In genomic region chr6:20401403-20402180, GRCh38 we compare ENCODE assay signal across 8 cellular contexts. TPM values are rescaled to one million over a fixed set of nuclear protein-coding genes. Genes with fewer than 3 reads are reported as not detected.
DNase-seq lines count a peak whose midpoint lies in the region; ATAC-seq and TF ChIP-seq lines count a peak whose summit lies in the region.

E2F3 (plus strand) TSS chr6:20401879; CDS start chr6:20402233, 354 bp downstream.

- H3K27ac ChIP-seq in AG04450 (ENCODE audit: low read depth, low read length) (peak within 1 kb of the TSS; percentile 65), smooth muscle cell (ENCODE audit: low read depth) (peak within 1 kb of the TSS; percentile 95)

- peaks cover 20% of the 10 kb centered on the region for H4K20me1 ChIP-seq in smooth muscle cell (ENCODE audit: low read depth)

- H3K36me3 ChIP-seq in smooth muscle cell (ENCODE audit: low read depth), result no peaks in the 10 kb centered on the region

- H3K9ac ChIP-seq in smooth muscle cell (ENCODE audit: low read depth), result peak within 1 kb of the TSS; percentile 97

- no peaks in the 10 kb centered on the region; the same call in none of the 2 replicates for H3K9me3 ChIP-seq in AG04450 (ENCODE audit: control insufficient read depth, insufficient read depth, low read length)
- no peaks in the 10 kb centered on the region for H3K9me3 ChIP-seq in smooth muscle cell (replicated peaks; ENCODE audit: low read depth)

- H3K9me3 Mint-ChIP-seq in WTC11, result no peaks in the 10 kb centered on the region

- POLR2A ChIA-PET in AG04450 (lab: Yijun Ruan, JAX) (no interaction called here), WTC11 (lab: Charles Lee) (interaction anchor here (0.7 kb wide), 1 partner anchor 102 kb away, joined by 3 read pairs; no protein-coding TSS in a partner anchor)

- peak; percentile 90 for ATAC-seq in GM18909 (IDR thresholded peaks at IDR 0.05; ENCODE audit: poor library complexity, unreplicated experiment)
- peak; percentile 82 for ATAC-seq in HG03175 (IDR thresholded peaks at IDR 0.05; ENCODE audit: unreplicated experiment)
- peak; percentile 90 for ATAC-seq in WTC11

- H3K4me3 ChIP-seq in AG04450 (ENCODE audit: low read depth, low read length) (peak within 1 kb of the TSS; percentile 87), cardiac fibroblast (replicated peaks in 1 of 2; ENCODE audit: low read depth in 2 of 2, low read length in 2 of 2) (peak within 1 kb of the TSS; percentile 73 to 80), smooth muscle cell (peak within 1 kb of the TSS; percentile 98)

- peaks cover 4% of the 10 kb centered on the region for H3K27me3 Mint-ChIP-seq in WTC11 (ENCODE audit: low read depth)

- peaks cover 32% of the 10 kb centered on the region for H3K79me2 ChIP-seq in smooth muscle cell (ENCODE audit: low read depth)

- peaks cover 5% of the 10 kb centered on the region for H3F3A ChIP-seq in smooth muscle cell (ENCODE audit: low read depth)

- TF ChIP-seq CTCF in AG04450 (IDR thresholded peaks at IDR 0.05; ENCODE audit: low read depth, low read length) (no peak), WTC11 (IDR thresholded peaks at IDR 0.05) (no peak), cardiac fibroblast (IDR thresholded peaks at IDR 0.05; ENCODE audit: low read depth, low read length) (no peak), smooth muscle cell (IDR thresholded peaks at IDR 0.05; ENCODE audit: borderline replicate concordance, insufficient read depth, poor library complexity, severe bottlenecking) (no peak)

- H3K36me3 Mint-ChIP-seq in WTC11, result peaks cover 14% of the 10 kb centered on the region

- peaks cover 9% of the 10 kb centered on the region for H3K4me1 ChIP-seq in smooth muscle cell (ENCODE audit: low read depth)

- H3K4me1 Mint-ChIP-seq in WTC11, result peaks cover 22% of the 10 kb centered on the region

- peak within 1 kb of the TSS; percentile 95 for H3K4me2 ChIP-seq in smooth muscle cell

- peak within 1 kb of the TSS; percentile 62 for H2AFZ ChIP-seq in smooth muscle cell (ENCODE audit: low read depth)

- WGBS in smooth muscle cell (ENCODE audit: low lambda C conversion rate), result under 1% methylated on average over 57 of the region's 57 CpGs

- H3K4me3 Mint-ChIP-seq in WTC11, result peak within 1 kb of the TSS; percentile 96

- H3K27me3 ChIP-seq in AG04450 (ENCODE audit: control insufficient read depth, insufficient read depth, low read length) (no peaks in the 10 kb centered on the region), smooth muscle cell (ENCODE audit: low read depth) (no peaks in the 10 kb centered on the region)

- CTCF ChIA-PET in AG04450 (lab: Charles Lee) (interaction anchor here (2.4 kb wide), 1 partner anchor 126 kb away, joined by 8 read pairs; no protein-coding TSS in a partner anchor), WTC11 (lab: Charles Lee) (interaction anchor here (0.6 to 1.5 kb wide), 4 partner anchors 9 to 53 kb away, joined by 3 to 6 read pairs (median 4); no protein-coding TSS in a partner anchor)

- DNase-seq in AG04450 (ENCODE audit: low read depth, low spot score) (peak; percentile 100), NCI-H226 (peak; percentile 99), WTC11 (ENCODE audit: low spot score) (peak; percentile 99), cardiac fibroblast (ENCODE audit: low read depth in 2 of 2) (peak; percentile 100), iPS-NIHi7 (ENCODE audit: extremely low spot score) (peak; percentile 99), smooth muscle cell (lab: John Stamatoyannopoulos, UW; ENCODE audit: unreplicated experiment) (peak; percentile 91)

- peak within 1 kb of the TSS; percentile 97 for H3K27ac Mint-ChIP-seq in WTC11

TF ChIP-seq in WTC11, 78 proteins besides CTCF, POLR2A, EP300 and RAD21 (continues in another document):
- TF ChIP-seq PRRX2 (CRISPR knock-in tag; IDR thresholded peaks at IDR 0.05), result no peak
- no peak for TF ChIP-seq JAZF1 (CRISPR knock-in tag; IDR thresholded peaks at IDR 0.05)
- no peak for TF ChIP-seq FOXJ3 (CRISPR knock-in tag; IDR thresholded peaks at IDR 0.05; ENCODE audit: borderline replicate concordance)
- peak; percentile 87 for TF ChIP-seq GABPB1 (CRISPR knock-in tag; IDR thresholded peaks at IDR 0.05)
- TF ChIP-seq ARID4B (CRISPR knock-in tag; IDR thresholded peaks at IDR 0.05; ENCODE audit: borderline replicate concordance), result peak; percentile 86; the same call in 1 of the 2 replicates
- no peak for TF ChIP-seq ZNF512 (CRISPR knock-in tag; IDR thresholded peaks at IDR 0.05; ENCODE audit: borderline replicate concordance)
- no peak for TF ChIP-seq GRHL2 (CRISPR knock-in tag; IDR thresholded peaks at IDR 0.05; ENCODE audit: insufficient replicate concordance, severe bottlenecking)
- peak; percentile 92 for TF ChIP-seq E2F1 (CRISPR knock-in tag; IDR thresholded peaks at IDR 0.05)
- no peak for TF ChIP-seq ZNF423 (CRISPR knock-in tag; IDR thresholded peaks at IDR 0.05)
- 0 out of 2 replicates have a peak, but pooled peaks have one; percentile 26 for TF ChIP-seq ATF6 (CRISPR knock-in tag; IDR thresholded peaks at IDR 0.05)
- no peak for TF ChIP-seq NR3C1 (CRISPR knock-in tag; conservative IDR thresholded peaks at IDR 0.05; ENCODE audit: low read depth)

RNA-seq across cellular contexts. Expression of gene E2F3, which starts in this region (rescaled TPM):
- polyA plus RNA-seq in AG04450 (2011; rRNA removed) (10.4 and 10.7 TPM in 2 replicates), smooth muscle cell (7.9 and 9.6 TPM in 2 replicates)
- 9.1 and 9.5 TPM in 2 replicates for polyA minus RNA-seq in AG04450 (2011; rRNA and poly(A)+ RNA removed)
- total RNA-seq in WTC11 (2021) (29.2 to 30.2 TPM (median 30.0 TPM) in 3 replicates), smooth muscle cell (12.6 and 16.3 TPM in 2 replicates)

Comparison
In these comparisons a context has a peak if more than half of its experiments do, and no peak if none do; other contexts are left out.
1. Peak in every context shown above with its lines: DNase-seq, ATAC-seq, H3K4me3 ChIP-seq and H3K27ac ChIP-seq.